In the genomic region with DNA sequence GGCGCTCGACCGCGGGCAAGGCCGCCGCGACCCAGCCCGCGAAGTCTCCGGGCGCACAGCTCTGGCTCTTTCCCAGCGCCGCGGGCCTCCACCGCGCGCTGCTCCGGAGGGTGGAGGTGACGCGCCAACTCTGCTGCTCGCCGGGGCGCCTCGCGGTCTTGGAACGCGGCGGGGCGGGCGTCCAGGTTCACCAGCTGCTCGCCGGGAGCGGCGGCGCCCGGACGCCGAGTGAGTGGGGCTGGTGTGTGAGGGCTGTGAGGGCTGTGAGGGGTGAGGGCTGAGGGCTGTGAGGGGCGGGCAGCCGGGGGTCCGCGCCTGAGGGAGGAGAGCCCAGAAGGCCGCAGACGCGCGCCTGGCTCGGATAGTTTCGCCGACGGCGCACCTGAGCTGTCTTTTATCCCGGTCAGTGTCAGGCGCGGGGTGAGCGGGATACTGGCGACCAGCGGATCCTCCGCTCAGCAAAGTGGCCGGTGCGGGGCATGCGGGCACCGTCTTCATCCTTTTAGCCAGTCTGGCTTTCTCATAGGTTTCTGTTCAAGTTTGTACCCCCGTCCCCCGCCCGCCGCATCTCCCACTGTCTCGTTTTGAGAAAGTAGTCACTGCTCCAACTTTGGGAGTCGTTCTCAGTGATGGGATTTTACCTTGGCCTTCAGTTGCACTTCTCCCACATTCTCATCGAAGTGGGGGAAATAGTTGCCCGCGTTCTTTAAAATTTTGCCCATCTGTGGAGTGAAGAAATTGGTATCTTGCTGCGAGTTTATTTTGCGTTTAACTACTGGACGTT, we compare ENCODE assay signal across 8 cellular contexts. TPM values are rescaled to one million over a fixed set of nuclear protein-coding genes. Genes with fewer than 3 reads are reported as not detected.
DNase-seq lines count a peak whose midpoint lies in the region; ATAC-seq and TF ChIP-seq lines count a peak whose summit lies in the region.

No MANE protein-coding gene starts in this region.

- H3K4me1 ChIP-seq in CD8-positive, alpha-beta T cell (ENCODE audit: insufficient read depth, low read length): peaks cover 13% of the 10 kb centered on the region
- peaks cover 4 to 27% (median 4%) of the 10 kb centered on the region in 3 donors for H3K4me1 ChIP-seq in esophagus squamous epithelium
- peaks cover 7 to 28% of the 10 kb centered on the region in 2 donors for H3K4me1 ChIP-seq in thoracic aorta (ENCODE audit: control insufficient read depth in 1 of 2, low read depth in 2 of 2)

- ATAC-seq in CD8-positive, alpha-beta T cell: peak; percentile 43
- ATAC-seq in GM19438 (IDR thresholded peaks at IDR 0.05; ENCODE audit: low read depth, unreplicated experiment): peak; percentile 40
- ATAC-seq in HG03442 (IDR thresholded peaks at IDR 0.05; ENCODE audit: unreplicated experiment): peak; percentile 36
- ATAC-seq in naive thymus-derived CD8-positive, alpha-beta T cell: peak; percentile 65 to 67
- peak; percentile 0 for ATAC-seq in thoracic aorta (ENCODE audit: insufficient number of reproducible peaks, low FRiP score, low read depth)

- no peak for TF ChIP-seq POLR2A in esophagus squamous epithelium (IDR thresholded peaks at IDR 0.05)

- peak overlapping the region; percentile 79 for H3K4me3 ChIP-seq in CD8-positive, alpha-beta T cell (ENCODE audit: low read depth, low read length)
- H3K4me3 ChIP-seq in esophagus squamous epithelium: peak overlapping the region; percentile 57 to 89 (median 64)
- peak overlapping the region; percentile 89 for H3K4me3 ChIP-seq in thoracic aorta

- no peaks in the 10 kb centered on the region for H3K27me3 ChIP-seq in CD8-positive, alpha-beta T cell (ENCODE audit: insufficient read depth, low read length)
- peaks cover 0 to 9% (median 0%) of the 10 kb centered on the region in 4 donors for H3K27me3 ChIP-seq in esophagus squamous epithelium
- H3K27me3 ChIP-seq in thoracic aorta (replicated peaks; ENCODE audit: insufficient read depth): no peaks in the 10 kb centered on the region

- H3K36me3 Mint-ChIP-seq in CD8-positive, alpha-beta T cell: peaks cover 7% of the 10 kb centered on the region
- peaks cover 0 to 2% (median 0%) of the 10 kb centered on the region in 3 donors for H3K36me3 Mint-ChIP-seq in naive thymus-derived CD8-positive, alpha-beta T cell

- TF ChIP-seq CTCF in CD8-positive, alpha-beta T cell (IDR thresholded peaks at IDR 0.05): no peak
- TF ChIP-seq CTCF in esophagus squamous epithelium (IDR thresholded peaks at IDR 0.05) (no peak), thoracic aorta (IDR thresholded peaks at IDR 0.05) (no peak)

- H3K36me3 ChIP-seq in CD8-positive, alpha-beta T cell (ENCODE audit: insufficient read depth, low read length): no peaks in the 10 kb centered on the region
- H3K36me3 ChIP-seq in esophagus squamous epithelium: peaks cover 0 to 5% (median 0%) of the 10 kb centered on the region in 3 donors
- no peaks in the 10 kb centered on the region for H3K36me3 ChIP-seq in thoracic aorta

- peak overlapping the region; percentile 63 for H3K27ac ChIP-seq in CD8-positive, alpha-beta T cell (ENCODE audit: low read depth, low read length)
- H3K27ac ChIP-seq in esophagus squamous epithelium: peak overlapping the region; percentile 73 to 90 (median 80)
- peak overlapping the region; percentile 79 to 86 for H3K27ac ChIP-seq in thoracic aorta

- no peaks in the 10 kb centered on the region for H3K9me3 Mint-ChIP-seq in CD8-positive, alpha-beta T cell
- no peaks in the 10 kb centered on the region for H3K9me3 Mint-ChIP-seq in naive thymus-derived CD8-positive, alpha-beta T cell

- intact Hi-C loops in CD8-positive, alpha-beta T cell (cut with DNase I, micrococcal nuclease): loop anchor here (1.0 to 10.0 kb wide), 14 partner anchors 63 to 1453 kb away; a partner anchor contains a TSS
- intact Hi-C loops in esophagus squamous epithelium (cut with DNase I): no loop called here

- peak overlapping the region; percentile 100 for H3K4me3 Mint-ChIP-seq in CD8-positive, alpha-beta T cell
- H3K4me3 Mint-ChIP-seq in naive thymus-derived CD8-positive, alpha-beta T cell: peak overlapping the region; percentile 87 to 100 (median 100)

- no peaks in the 10 kb centered on the region for H3K9me3 ChIP-seq in CD8-positive, alpha-beta T cell (ENCODE audit: low read length)
- H3K9me3 ChIP-seq in esophagus squamous epithelium (no peaks in the 10 kb centered on the region), thoracic aorta (no peaks in the 10 kb centered on the region)

- CTCF ChIA-PET in CD8-positive, alpha-beta T cell (lab: Charles Lee): interaction anchor here (0.7 to 1.5 kb wide), 7 partner anchors 8 to 238 kb away, joined by 3 to 4 read pairs (median 3); a partner anchor contains a TSS

- WGBS in esophagus squamous epithelium, 2 donors: 13 to 33% methylated on average over 17 to 23 of the region's 74 CpGs

- peaks cover 39% of the 10 kb centered on the region for H3K4me1 Mint-ChIP-seq in CD8-positive, alpha-beta T cell (ENCODE audit: low read depth)
- H3K4me1 Mint-ChIP-seq in naive thymus-derived CD8-positive, alpha-beta T cell: peaks cover 8 to 41% (median 29%) of the 10 kb centered on the region in 4 donors

- peak overlapping the region; percentile 85 for H3K27ac Mint-ChIP-seq in CD8-positive, alpha-beta T cell
- H3K27ac Mint-ChIP-seq in naive thymus-derived CD8-positive, alpha-beta T cell: peak overlapping the region; percentile 60 to 100 (median 94)

- POLR2A ChIA-PET in CD8-positive, alpha-beta T cell (lab: Charles Lee): interaction anchor here (0.6 to 2.3 kb wide), 12 partner anchors 9 to 246 kb away, joined by 3 to 39 read pairs (median 4); a partner anchor contains a TSS
- POLR2A ChIA-PET in naive thymus-derived CD8-positive, alpha-beta T cell (lab: Charles Lee): interaction anchor here (0.5 to 3.5 kb wide), 11 partner anchors 10 to 1071 kb away, joined by 3 to 38 read pairs (median 5); a partner anchor contains a TSS

- H3K27me3 Mint-ChIP-seq in CD8-positive, alpha-beta T cell (ENCODE audit: low read depth): no peaks in the 10 kb centered on the region
- H3K27me3 Mint-ChIP-seq in naive thymus-derived CD8-positive, alpha-beta T cell: no peaks in the 10 kb centered on the region

- peak in 4 of 7 experiments; percentile 26 to 52 (median 42) for DNase-seq in CD8-positive, alpha-beta T cell
- DNase-seq in activated CD4-positive, alpha-beta T cell treated with anti-CD3 and anti-CD28 coated beads, Interleukin-2, amount 50 U/mL, for 4 hours: peak; percentile 23
- no peak for DNase-seq in esophagus squamous epithelium (lab: John Stamatoyannopoulos, UW)
- DNase-seq in naive thymus-derived CD8-positive, alpha-beta T cell: peak in 4 of 10 donors; percentile 38 to 72 (median 42)
- no peak for DNase-seq in thoracic aorta (ENCODE audit: low spot score)
- no peak for DNase-seq in cortex of kidney (lab: John Stamatoyannopoulos, UW)

RNA-seq across cellular contexts. Expression of a gene that starts 0.6 kb away (rescaled TPM):
- total RNA-seq in CD8-positive, alpha-beta T cell: 10 to 100 TPM; 13.2 to 13.5 TPM
- total RNA-seq in esophagus squamous epithelium: 1 to 10 TPM in 2 of 4 donors, under 1 TPM in 2; 0.08 to 4.2 (median 1.7) TPM
- total RNA-seq in naive thymus-derived CD8-positive, alpha-beta T cell: 10 to 100 TPM; 11.5 to 12.3 TPM
- 1 to 10 TPM; 5.7 to 7.3 (median 6.5) TPM for polyA plus RNA-seq in naive thymus-derived CD8-positive, alpha-beta T cell
- 10 to 100 TPM; 13.4 to 13.7 TPM for total RNA-seq in thoracic aorta

Comparison
In these comparisons a context has a peak if more than half of its experiments do, and no peak if none do; other contexts are left out.
1. ATAC-seq: peak in every context shown above with its lines; median percentile 66 in naive thymus-derived CD8-positive, alpha-beta T cell; 43 in CD8-positive, alpha-beta T cell; 40 in GM19438; 36 in HG03442; 0 in thoracic aorta.
2. DNase-seq: peak in CD8-positive, alpha-beta T cell (4 of 7) and activated CD4-positive, alpha-beta T cell treated with anti-CD3 and anti-CD28 coated beads, Interleukin-2, amount 50 U/mL, for 4 hours (2 of 2); none in esophagus squamous epithelium (single experiment), thoracic aorta (single experiment) and cortex of kidney (single experiment).
3. Peak in every context shown above with its lines, with median percentiles within 50 percentile points of each other: H3K27ac ChIP-seq and H3K4me3 ChIP-seq.